In the genomic region with DNA sequence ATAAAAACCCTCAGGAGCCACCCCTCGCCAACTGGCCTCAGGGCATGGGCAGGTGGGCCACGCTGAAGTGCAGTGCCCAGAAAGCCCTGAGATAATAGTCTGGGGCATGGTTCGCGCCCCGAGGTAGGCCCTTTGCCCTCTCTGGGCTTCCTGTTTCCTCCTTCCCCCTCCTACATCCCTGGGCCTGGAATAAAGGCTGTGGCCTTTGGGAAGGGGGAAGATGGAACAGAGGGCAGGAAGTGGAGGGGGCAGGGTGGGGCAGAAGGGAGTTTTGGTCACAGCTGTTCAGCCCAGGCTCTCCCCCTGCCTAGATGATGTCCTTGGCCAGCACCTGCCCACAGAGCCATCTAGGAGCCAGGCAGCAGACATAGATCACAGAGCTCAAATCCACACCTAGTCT, we compare ENCODE assay signal across 11 cellular contexts. TPM values are rescaled to one million over a fixed set of nuclear protein-coding genes. Genes with fewer than 3 reads are reported as not detected.
DNase-seq lines count a peak whose midpoint lies in the region; ATAC-seq, FAIRE-seq and TF ChIP-seq lines count a peak whose summit lies in the region.
"Had no signal": no experiment of that assay in that cellular context is flagged by ENCODE, and none has a peak within 500 bp of the region (broad histone marks: within the 10 kb centered on the region; RNA-seq: fewer than 3 reads in every experiment).

No MANE protein-coding gene starts in this region.

- peak overlapping the region in 1 of 2 experiments; percentile 58; a peak in 3 of 6 replicates for H3K27ac ChIP-seq in A549
- H3K27ac ChIP-seq in colonic mucosa = peak overlapping the region; percentile 72

- H3K4me2 ChIP-seq in A549 = peak overlapping the region; percentile 48; the same call in 2 of the 3 replicates

- no peak for TF ChIP-seq EP300 in A549 (IDR thresholded peaks at IDR 0.05)

- H3K9me3 ChIP-seq in A549 = no peaks in the 10 kb centered on the region
- no peaks in the 10 kb centered on the region for H3K9me3 ChIP-seq in colonic mucosa

- no peak for TF ChIP-seq RAD21 in A549 (conservative IDR thresholded peaks at IDR 0.05 in 1 of 2, IDR thresholded peaks at IDR 0.05 in 1 of 2)

- peak overlapping the region; percentile 13 to 83 for H3K9ac ChIP-seq in colonic mucosa (ENCODE audit: low read depth in 2 of 2, low read length in 2 of 2)

- ATAC-seq in A549 = no peak
- no peak for ATAC-seq in GM21786 (IDR thresholded peaks at IDR 0.05; ENCODE audit: unreplicated experiment)
- no peak for ATAC-seq in HG02642 (IDR thresholded peaks at IDR 0.05; ENCODE audit: poor library complexity, unreplicated experiment)
- no peak for ATAC-seq in GM21737 (IDR thresholded peaks at IDR 0.05; ENCODE audit: unreplicated experiment)

- FAIRE-seq in A549 (lab: Jason Lieb, UNC) = no peak

- TF ChIP-seq CTCF in A549 (IDR thresholded peaks at IDR 0.05) (no peak), colonic mucosa (IDR thresholded peaks at IDR 0.05) (no peak)

- DNase-seq in A549 (ENCODE audit: low read depth in 1 of 2, low spot score in 1 of 2) (no peak), NCI-H1417 treated with DMSO at 0.1 percent for 48 hours (lab: John Stamatoyannopoulos, UW) (peak; percentile 66), colonic mucosa (peak; percentile 81), myocyte (ENCODE audit: low read depth) (peak; percentile 85)
- DNase-seq in stimulated activated CD4-positive, alpha-beta T cell treated with anti-CD3 and anti-CD28 coated beads, Interleukin-4, amount 100 ng/mL, for 24 hours = no peak
- DNase-seq: activated effector memory CD4-positive, alpha-beta T cell treated with anti-CD3 and anti-CD28 coated beads, Interleukin-2, amount 50 U/mL, for 16 hours; Kasumi-1 had no signal

- intact Hi-C loops in colonic mucosa (cut with DNase I) = loop anchor here (5.0 kb wide), 1 partner anchor 35 kb away; no protein-coding TSS in a partner anchor

- peaks cover 33% of the 10 kb centered on the region for H3K36me3 ChIP-seq in colonic mucosa

- H3K27me3 ChIP-seq in colonic mucosa = no peaks in the 10 kb centered on the region

- POLR2A ChIA-PET in A549 (lab: Yijun Ruan, JAX) = no interaction called here

- CTCF ChIA-PET in A549 (lab: Yijun Ruan, JAX) = interaction anchor here (2.4 to 2.7 kb wide), 2 partner anchors 48 to 146 kb away, joined by 8 to 10 read pairs; no protein-coding TSS in a partner anchor

- WGBS in A549 (ENCODE audit: missing lambda C conversion rate) = 80% methylated on average over 5 of the region's 5 CpGs

- H3K4me1 ChIP-seq in A549 = peaks cover 41% of the 10 kb centered on the region
- H3K4me1 ChIP-seq in colonic mucosa = peaks cover 37% of the 10 kb centered on the region

- no peak for TF ChIP-seq POLR2A in A549 (IDR thresholded peaks at IDR 0.05; ENCODE audit: low read length)

- H3K4me3 ChIP-seq in A549 (no peak overlapping the region), colonic mucosa (no peak overlapping the region)

TF ChIP-seq in A549, 52 proteins besides CTCF, POLR2A, EP300 and RAD21:
- TF ChIP-seq KDM5A (IDR thresholded peaks at IDR 0.05) = no peak
- no peak for TF ChIP-seq HOXB5 (CRISPR knock-in tag; IDR thresholded peaks at IDR 0.05)
- TF ChIP-seq RFX5 (IDR thresholded peaks at IDR 0.05) = no peak
- TF ChIP-seq FOSL2 (IDR thresholded peaks at IDR 0.05) = no peak
- TF ChIP-seq FOSL2 (CRISPR knock-in tag; IDR thresholded peaks at IDR 0.05) = no peak
- TF ChIP-seq, protein P1, sequence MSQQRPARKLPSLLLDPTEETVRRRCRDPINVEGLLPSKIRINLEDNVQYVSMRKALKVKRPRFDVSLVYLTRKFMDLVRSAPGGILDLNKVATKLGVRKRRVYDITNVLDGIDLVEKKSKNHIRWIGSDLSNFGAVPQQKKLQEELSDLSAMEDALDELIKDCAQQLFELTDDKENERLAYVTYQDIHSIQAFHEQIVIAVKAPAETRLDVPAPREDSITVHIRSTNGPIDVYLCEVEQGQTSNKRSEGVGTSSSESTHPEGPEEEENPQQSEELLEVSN (IDR thresholded peaks at IDR 0.05; ENCODE audit: borderline replicate concordance, low read depth) = no peak
- TF ChIP-seq HDAC2 (IDR thresholded peaks at IDR 0.05) = no peak
- no peak for TF ChIP-seq ESRRA (IDR thresholded peaks at IDR 0.05; ENCODE audit: borderline replicate concordance, low read length)
- TF ChIP-seq SMC3 (IDR thresholded peaks at IDR 0.05) = no peak
- no peak for TF ChIP-seq CHD4 (IDR thresholded peaks at IDR 0.05; ENCODE audit: borderline replicate concordance)
- no peak for TF ChIP-seq KDM1A (IDR thresholded peaks at IDR 0.05; ENCODE audit: low read depth)
- TF ChIP-seq ZC3H11A (IDR thresholded peaks at IDR 0.05) = no peak
- TF ChIP-seq CBX2 (IDR thresholded peaks at IDR 0.05; ENCODE audit: borderline replicate concordance, low read depth) = no peak
- TF ChIP-seq, protein P2, sequence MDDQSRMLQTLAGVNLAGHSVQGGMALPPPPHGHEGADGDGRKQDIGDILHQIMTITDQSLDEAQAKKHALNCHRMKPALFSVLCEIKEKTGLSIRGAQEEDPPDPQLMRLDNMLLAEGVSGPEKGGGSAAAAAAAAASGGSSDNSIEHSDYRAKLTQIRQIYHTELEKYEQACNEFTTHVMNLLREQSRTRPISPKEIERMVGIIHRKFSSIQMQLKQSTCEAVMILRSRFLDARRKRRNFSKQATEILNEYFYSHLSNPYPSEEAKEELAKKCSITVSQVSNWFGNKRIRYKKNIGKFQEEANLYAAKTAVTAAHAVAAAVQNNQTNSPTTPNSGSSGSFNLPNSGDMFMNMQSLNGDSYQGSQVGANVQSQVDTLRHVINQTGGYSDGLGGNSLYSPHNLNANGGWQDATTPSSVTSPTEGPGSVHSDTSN (IDR thresholded peaks at IDR 0.05) = no peak
- no peak for TF ChIP-seq TP53 (CRISPR knock-in tag; IDR thresholded peaks at IDR 0.05)
- no peak for TF ChIP-seq SREBF2 (IDR thresholded peaks at IDR 0.05)
- TF ChIP-seq RARB (CRISPR knock-in tag; IDR thresholded peaks at IDR 0.05) = no peak
- TF ChIP-seq MAZ (IDR thresholded peaks at IDR 0.05; ENCODE audit: borderline replicate concordance, low read depth, low read length) = no peak

RNA-seq across cellular contexts. Expression of gene CSRNP1, which starts 11.3 kb away (rescaled TPM):
- polyA plus RNA-seq in A549 (2011; rRNA removed) (15.5 and 15.6 TPM in 2 replicates), A549 (2017; fragmentation: RNase III; extraction: RNeasy Plus Mini Kit Qiagen cat#74134 plus additional on column Dnase treatment) (10.7 to 12.9 TPM (median 12.0 TPM) in 3 replicates)
- polyA plus RNA-seq in A549 (2012; cell fraction: cytosol; rRNA removed) = 15.8 and 22.0 TPM in 2 replicates
- 40.2 and 41.8 TPM in 2 replicates for polyA plus RNA-seq in A549 (2012; cell fraction: nucleus; rRNA removed)
- 36.0 and 40.0 TPM in 2 replicates for polyA minus RNA-seq in A549 (2011; rRNA and poly(A)+ RNA removed)
- total RNA-seq in colonic mucosa (10 to 100 TPM; 11.2 to 26.6 TPM), myocyte (10.6 and 13.7 TPM in 2 replicates)
- 19.7 TPM for polyA plus RNA-seq in myocyte (2012)

RNA-seq across cellular contexts. Expression of gene TTC21A, which starts 34.6 kb away (rescaled TPM):
- polyA plus RNA-seq in A549 (2011; rRNA removed) (1.4 and 2.0 TPM in 2 replicates), A549 (2017; fragmentation: RNase III; extraction: RNeasy Plus Mini Kit Qiagen cat#74134 plus additional on column Dnase treatment) (1.1 to 1.5 TPM (median 1.1 TPM) in 3 replicates)
- polyA plus RNA-seq in A549 (2012; cell fraction: cytosol; rRNA removed) = 0.84 and 1.1 TPM in 2 replicates
- polyA plus RNA-seq in A549 (2012; cell fraction: nucleus; rRNA removed) = 5.0 and 6.6 TPM in 2 replicates
- 3.0 and 6.0 TPM in 2 replicates for polyA minus RNA-seq in A549 (2011; rRNA and poly(A)+ RNA removed)
- total RNA-seq in colonic mucosa (1 to 10 TPM; 2.8 to 6.1 TPM), myocyte (1.7 and 2.7 TPM in 2 replicates)
- 5.0 TPM for polyA plus RNA-seq in myocyte (2012)

RNA-seq across cellular contexts. Expression of gene GORASP1, which starts 34.6 kb away (rescaled TPM):
- polyA plus RNA-seq in A549 (2011; rRNA removed) (30.3 and 38.9 TPM in 2 replicates), A549 (2017; fragmentation: RNase III; extraction: RNeasy Plus Mini Kit Qiagen cat#74134 plus additional on column Dnase treatment) (27.4 to 36.3 TPM (median 32.3 TPM) in 3 replicates)
- 28.3 and 35.0 TPM in 2 replicates for polyA plus RNA-seq in A549 (2012; cell fraction: cytosol; rRNA removed)
- polyA plus RNA-seq in A549 (2012; cell fraction: nucleus; rRNA removed) = 90.4 and 93.9 TPM in 2 replicates
- 44.6 and 45.2 TPM in 2 replicates for polyA minus RNA-seq in A549 (2011; rRNA and poly(A)+ RNA removed)
- total RNA-seq in colonic mucosa (100 to 1,000 TPM in 1 of 2 donors, 10 to 100 TPM in 1; 84.2 to 106 TPM), myocyte (50.7 and 56.9 TPM in 2 replicates)
- polyA plus RNA-seq in myocyte (2012) = 56.3 TPM

RNA-seq across cellular contexts. Expression of gene XIRP1, which starts 50.3 kb away (rescaled TPM):
- polyA plus RNA-seq in A549 (2011; rRNA removed) (not detected in 2 replicates), A549 (2017; fragmentation: RNase III; extraction: RNeasy Plus Mini Kit Qiagen cat#74134 plus additional on column Dnase treatment) (not detected in 3 replicates)
- not detected in 2 replicates for polyA plus RNA-seq in A549 (2012; cell fraction: cytosol; rRNA removed)
- not detected in 2 replicates for polyA plus RNA-seq in A549 (2012; cell fraction: nucleus; rRNA removed)
- polyA minus RNA-seq in A549 (2011; rRNA and poly(A)+ RNA removed) = not detected in 2 replicates
- total RNA-seq in colonic mucosa (not detected), myocyte (104 and 142 TPM in 2 replicates)
- 21.6 TPM for polyA plus RNA-seq in myocyte (2012)
- total RNA-seq: lower leg skin had no signal

Comparison
In these comparisons a context has a peak if more than half of its experiments do, and no peak if none do; other contexts are left out.
1. DNase-seq: peak in NCI-H1417 treated with DMSO at 0.1 percent for 48 hours (single experiment), colonic mucosa (single experiment) and myocyte (single experiment); none in A549 (0 of 2) and stimulated activated CD4-positive, alpha-beta T cell treated with anti-CD3 and anti-CD28 coated beads, Interleukin-4, amount 100 ng/mL, for 24 hours (single experiment).